Comparison of ENCODE assay signal across 15 cellular contexts in the genomic region with DNA sequence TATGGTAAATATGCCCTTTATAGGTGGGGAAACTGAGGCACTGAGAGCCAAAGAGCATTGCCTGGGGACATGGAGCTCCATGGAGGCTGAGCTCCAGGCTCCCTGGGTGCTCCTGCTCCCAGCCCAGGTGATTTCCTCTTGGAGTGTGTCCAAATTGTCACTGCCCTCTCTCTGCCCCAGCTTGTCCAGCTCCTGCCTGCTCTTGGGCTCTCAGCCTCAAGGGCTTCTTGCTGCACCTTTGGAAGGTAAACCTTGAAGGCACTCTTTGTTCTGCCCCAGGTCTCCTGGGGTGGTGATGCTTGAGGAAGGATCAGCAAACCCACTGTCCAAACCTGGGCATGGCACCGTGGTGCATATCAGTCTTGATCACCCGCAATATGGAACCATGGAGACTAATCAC.
DNase-seq lines count a peak whose midpoint lies in the region; ATAC-seq, FAIRE-seq and TF ChIP-seq lines count a peak whose summit lies in the region.
"Had no signal": no experiment of that assay in that cellular context is flagged by ENCODE, and none has a peak within 500 bp of the region (broad histone marks: within the 10 kb centered on the region; RNA-seq: fewer than 3 reads in every experiment).

No MANE protein-coding gene starts in this region.

- no peaks in the 10 kb centered on the region for H3K36me3 Mint-ChIP-seq in effector memory CD8-positive, alpha-beta T cell (ENCODE audit: insufficient read depth)
- H3K36me3 Mint-ChIP-seq: CD4-positive, alpha-beta memory T cell had no signal

- H3K36me3 ChIP-seq in WERI-Rb-1 (no peaks in the 10 kb centered on the region), pancreas (no peaks in the 10 kb centered on the region)
- H3K36me3 ChIP-seq: BE2C, MG63 had no signal

- H3K9me3 ChIP-seq in WERI-Rb-1 (ENCODE audit: severe bottlenecking) (peaks cover 3% of the 10 kb centered on the region), pancreas (no peaks in the 10 kb centered on the region)
- H3K9me3 ChIP-seq: BE2C, MG63 had no signal

- H3K27me3 Mint-ChIP-seq in effector memory CD8-positive, alpha-beta T cell = peaks cover 0 to 11% of the 10 kb centered on the region in 2 donors

- H3K27me3 ChIP-seq in WERI-Rb-1 (ENCODE audit: insufficient read depth, low read depth, severe bottlenecking) = no peaks in the 10 kb centered on the region
- H3K27me3 ChIP-seq in pancreas = no peaks in the 10 kb centered on the region
- H3K27me3 ChIP-seq: BE2C, MG63 had no signal

- TF ChIP-seq EP300 in Ishikawa (IDR thresholded peaks at IDR 0.05; ENCODE audit: borderline replicate concordance) = no peak

- H3K27ac Mint-ChIP-seq in effector memory CD8-positive, alpha-beta T cell = no peak overlapping the region
- H3K27ac Mint-ChIP-seq: CD4-positive, alpha-beta memory T cell; T-helper 1 cell treated with Interleukin-12 subunit alpha and Interleukin-12 subunit beta and Interleukin-4 antibody, amounts not matched to agents 30 μg/mL and 1 μg/mL, for 36 hours had no signal

- H3K4me3 Mint-ChIP-seq in effector memory CD8-positive, alpha-beta T cell = no peak overlapping the region
- H3K4me3 Mint-ChIP-seq: CD4-positive, alpha-beta memory T cell; T-helper 1 cell treated with Interleukin-12 subunit alpha and Interleukin-12 subunit beta and Interleukin-4 antibody, amounts not matched to agents 30 μg/mL and 1 μg/mL, for 36 hours had no signal

- no peaks in the 10 kb centered on the region for H3K9me3 Mint-ChIP-seq in effector memory CD8-positive, alpha-beta T cell
- H3K9me3 Mint-ChIP-seq: CD4-positive, alpha-beta memory T cell; T-helper 1 cell treated with Interleukin-12 subunit alpha and Interleukin-12 subunit beta and Interleukin-4 antibody, amounts not matched to agents 30 μg/mL and 1 μg/mL, for 36 hours had no signal

- intact Hi-C loops in pancreas (cut with DNase I) = no loop called here

- ATAC-seq in pancreas (peak in 3 of 4 donors; percentile 29 to 64 (median 37)), GM21576 (IDR thresholded peaks at IDR 0.05; ENCODE audit: unreplicated experiment) (no peak)
- no peak for ATAC-seq in effector memory CD8-positive, alpha-beta T cell (replicated peaks)

- no peak for TF ChIP-seq RAD21 in Ishikawa (IDR thresholded peaks at IDR 0.05; ENCODE audit: low read depth)

- peak overlapping the region; percentile 56 for H3K27ac ChIP-seq in WERI-Rb-1
- H3K27ac ChIP-seq in pancreas = no peak overlapping the region
- H3K27ac ChIP-seq: KMS-11 had no signal

- no peak overlapping the region for H3K4me3 ChIP-seq in WERI-Rb-1 (ENCODE audit: low read depth, low read length)
- no peak overlapping the region for H3K4me3 ChIP-seq in pancreas
- H3K4me3 ChIP-seq: MG63 had no signal

- DNase-seq in NCI-H510A treated with DMSO at 0.1 percent for 48 hours (lab: John Stamatoyannopoulos, UW) (peak; percentile 46), NCI-H510A (lab: John Stamatoyannopoulos, UW) (no peak), WERI-Rb-1 (no peak), pancreas (peak in 1 of 6 donors; percentile 10)
- DNase-seq in effector memory CD8-positive, alpha-beta T cell = no peak
- DNase-seq: BE2C; CD4-positive, alpha-beta memory T cell; MG63; NCI-H2171 treated with DMSO at 0.1 percent for 48 hours; NCI-H774; SHP77 treated with DMSO at 0.1 percent for 48 hours had no signal

- 50 to 74% methylated on average over 2 of the region's 2 CpGs for WGBS in pancreas, 2 donors

- H3K4me1 ChIP-seq in pancreas = no peaks in the 10 kb centered on the region

- FAIRE-seq in pancreas (lab: Jason Lieb, UNC) = no peak

- TF ChIP-seq CTCF in WERI-Rb-1 (IDR thresholded peaks at IDR 0.05; ENCODE audit: low read depth, low read length) (no peak), pancreas (IDR thresholded peaks at IDR 0.05) (no peak)

- no peaks in the 10 kb centered on the region for H3K4me1 Mint-ChIP-seq in effector memory CD8-positive, alpha-beta T cell (ENCODE audit: low read depth in 2 of 2)
- H3K4me1 Mint-ChIP-seq: CD4-positive, alpha-beta memory T cell had no signal

TF ChIP-seq in Ishikawa, 13 proteins besides CTCF, POLR2A, EP300 and RAD21:
- TF ChIP-seq NFIC (IDR thresholded peaks at IDR 0.05) = 0 out of 2 replicates have a peak, but pooled peaks have one; percentile 6
- no peak for TF ChIP-seq REST (IDR thresholded peaks at IDR 0.05; ENCODE audit: low read depth)
- no peak for TF ChIP-seq FOXM1 (IDR thresholded peaks at IDR 0.05; ENCODE audit: borderline replicate concordance, low read depth)

Comparison
In these comparisons a context has a peak if more than half of its experiments do, and no peak if none do; other contexts are left out.
1. ATAC-seq: peak in pancreas (3 of 4); none in GM21576 (single experiment) and effector memory CD8-positive, alpha-beta T cell (single experiment).